ENCODE assay signal across 8 cellular contexts in the genomic region with DNA sequence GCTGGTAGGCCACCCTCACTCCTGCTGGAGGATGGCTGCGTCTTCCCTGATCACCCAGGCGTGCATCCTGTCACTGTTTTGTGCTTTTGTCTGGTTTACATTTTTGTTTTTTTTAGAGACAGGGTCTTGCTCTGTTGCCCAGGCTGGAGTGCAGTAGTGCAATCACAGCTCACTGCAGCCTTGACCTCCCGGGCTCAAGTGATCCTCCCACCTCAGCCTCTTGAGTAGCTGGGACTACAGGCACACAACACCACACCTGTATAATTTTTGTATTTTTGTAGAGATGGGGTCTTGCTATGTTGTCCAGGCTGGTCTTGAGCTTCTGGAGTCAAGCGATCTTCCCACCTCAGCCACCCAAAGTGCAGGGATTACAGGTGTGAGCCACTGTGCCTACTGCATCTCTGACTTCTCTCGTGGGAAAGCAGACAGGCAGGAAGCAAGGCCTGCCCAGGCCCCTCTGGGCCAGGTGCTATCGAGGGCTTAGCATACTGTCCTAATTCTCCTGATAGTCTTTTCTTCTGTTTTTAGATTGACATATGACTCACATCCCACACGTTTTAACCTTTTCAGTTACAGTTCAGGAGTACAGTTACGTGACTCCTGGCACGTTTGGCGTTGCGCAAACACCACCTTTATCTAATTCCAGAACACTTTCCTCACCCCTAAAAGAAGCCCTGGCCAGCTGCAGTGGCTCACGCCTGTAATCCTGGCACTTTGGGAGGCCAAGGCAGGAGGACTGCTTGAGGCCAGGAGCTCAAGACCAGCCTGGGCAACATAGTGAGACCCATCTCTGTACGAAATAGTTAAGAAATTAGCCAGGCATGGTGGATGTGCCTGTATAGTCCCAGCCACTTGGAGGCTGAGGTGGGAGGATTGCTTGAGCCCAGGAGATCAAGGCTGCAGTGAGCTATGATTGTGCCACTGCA. TPM values are rescaled to one million over a fixed set of nuclear protein-coding genes. Genes with fewer than 3 reads are reported as not detected.
A peak's percentile ranks its signal among the peaks of the same experiment; 100 is the strongest.
DNase-seq lines count a peak whose midpoint lies in the region; ATAC-seq, FAIRE-seq and TF ChIP-seq lines count a peak whose summit lies in the region.
"Not testable (repeated sequence)": the region's sequence is repeated elsewhere in the genome, so short reads cannot be mapped to it uniquely, and the experiment has no call there.

No MANE protein-coding gene starts in this region.

- H3K4me3 ChIP-seq in CD4-positive, CD25-positive, alpha-beta regulatory T cell (ENCODE audit: low read depth, low read length): peak overlapping the region; percentile 27
- not testable (repeated sequence) for H3K4me3 ChIP-seq in SK-N-SH (ENCODE audit: low read depth in 2 of 2, low read length in 1 of 2); epithelial cell of esophagus (ENCODE audit: low read length); lower lobe of right lung

- not testable (repeated sequence) for H3K36me3 ChIP-seq in CD4-positive, CD25-positive, alpha-beta regulatory T cell (ENCODE audit: control insufficient read depth, insufficient read depth, low read length); SK-N-SH (replicated peaks in 1 of 2; ENCODE audit: control insufficient read depth in 1 of 2, insufficient read depth in 2 of 2, low read length in 1 of 2)
- peaks cover 32% of the 10 kb centered on the region for H3K36me3 ChIP-seq in lower lobe of right lung

- CTCF ChIA-PET in SK-N-SH (lab: Yijun Ruan, JAX): interaction anchor here (1.4 to 2.0 kb wide), 3 partner anchors 17 to 67 kb away, joined by 3 to 12 read pairs (median 4); no protein-coding TSS in a partner anchor

- intact Hi-C loops in lower lobe of right lung (cut with DNase I): not testable (repeated sequence)

- H3K27ac ChIP-seq in CD4-positive, CD25-positive, alpha-beta regulatory T cell (ENCODE audit: insufficient read depth, low read length, poor library complexity, severe bottlenecking): peak overlapping the region; percentile 97
- H3K27ac ChIP-seq in SK-N-SH (ENCODE audit: low read depth in 2 of 2, low read length in 1 of 2): not testable (repeated sequence)
- peak overlapping the region; percentile 78 for H3K27ac ChIP-seq in lower lobe of right lung

- POLR2A ChIA-PET in SK-N-SH (lab: Yijun Ruan, JAX): not testable (repeated sequence)

- not testable (repeated sequence) for H2AFZ ChIP-seq in SK-N-SH (ENCODE audit: low read depth)

- peak in 1 of 3 donors; percentile 55 for DNase-seq in CD4-positive, CD25-positive, alpha-beta regulatory T cell
- not testable (repeated sequence) for DNase-seq in GM19239 (ENCODE audit: insufficient read length, low spot score); lower lobe of right lung
- DNase-seq in M059J (ENCODE audit: low read depth): peak; percentile 81
- DNase-seq in SK-N-SH: peak; percentile 7
- DNase-seq in epithelial cell of esophagus (ENCODE audit: low read depth): peak; percentile 94
- DNase-seq in stimulated activated CD8-positive, alpha-beta memory T cell treated with anti-CD3 and anti-CD28 coated beads, Interleukin-4, amount 100 ng/mL, for 48 hours: peak; percentile 70

- FAIRE-seq in GM19239 (lab: Jason Lieb, UNC): peak; percentile 90

- peaks cover 16 to 76% (median 46%) of the 10 kb centered on the region in 4 donors for H3K4me1 Mint-ChIP-seq in CD4-positive, CD25-positive, alpha-beta regulatory T cell
- H3K4me1 Mint-ChIP-seq in activated T-helper 17 cell treated with anti-CD3 and anti-CD28 coated beads, Interleukin-2, amount 50 U/mL, for 72 hours: peaks cover 32% of the 10 kb centered on the region

- H4K20me1 ChIP-seq in SK-N-SH (ENCODE audit: insufficient read depth): not testable (repeated sequence)

- peaks cover 81% of the 10 kb centered on the region for H3K4me1 ChIP-seq in CD4-positive, CD25-positive, alpha-beta regulatory T cell (ENCODE audit: control insufficient read depth, insufficient read depth, low read length, poor library complexity, severe bottlenecking)
- H3K4me1 ChIP-seq in SK-N-SH (ENCODE audit: control insufficient read depth in 1 of 2, insufficient read depth in 2 of 2, low read depth in 1 of 2, low read length in 1 of 2) (peaks cover 16 to 25% of the 10 kb centered on the region in 2 experiments; a peak in 2 of 4 replicates), lower lobe of right lung (peaks cover 84% of the 10 kb centered on the region)

- ATAC-seq in CD4-positive, CD25-positive, alpha-beta regulatory T cell (ENCODE audit: low read depth in 2 of 2): peak in 1 of 2 donors; percentile 11
- peak; percentile 41 for ATAC-seq in activated T-helper 17 cell treated with anti-CD3 and anti-CD28 coated beads, Interleukin-2, amount 50 U/mL, for 72 hours (replicated peaks)
- ATAC-seq in lower lobe of right lung: not testable (repeated sequence)

- H3K27ac Mint-ChIP-seq in CD4-positive, CD25-positive, alpha-beta regulatory T cell: peak overlapping the region; percentile 94 to 99 (median 96)
- H3K27ac Mint-ChIP-seq in activated T-helper 17 cell treated with anti-CD3 and anti-CD28 coated beads, Interleukin-2, amount 50 U/mL, for 72 hours: peak overlapping the region; percentile 100

- not testable (repeated sequence) for H3K9me3 ChIP-seq in CD4-positive, CD25-positive, alpha-beta regulatory T cell (ENCODE audit: control insufficient read depth in 2 of 2, low read length in 2 of 2); SK-N-SH; lower lobe of right lung

- H3K9me2 ChIP-seq in SK-N-SH: not testable (repeated sequence)

- H3K79me2 ChIP-seq in SK-N-SH (ENCODE audit: insufficient read depth): peaks cover 70% of the 10 kb centered on the region

- H3K9ac ChIP-seq in SK-N-SH: not testable (repeated sequence)

- not testable (repeated sequence) for H3F3A ChIP-seq in SK-N-SH (replicated peaks; ENCODE audit: insufficient read depth)

- H3K4me3 Mint-ChIP-seq in CD4-positive, CD25-positive, alpha-beta regulatory T cell: peak overlapping the region; percentile 80 to 95 (median 82)
- peak overlapping the region; percentile 97 for H3K4me3 Mint-ChIP-seq in activated T-helper 17 cell treated with anti-CD3 and anti-CD28 coated beads, Interleukin-2, amount 50 U/mL, for 72 hours

- TF ChIP-seq CTCF in SK-N-SH (IDR thresholded peaks at IDR 0.05); epithelial cell of esophagus (IDR thresholded peaks at IDR 0.05; ENCODE audit: insufficient read depth, low read depth, low read length, missing control alignments); lower lobe of right lung (IDR thresholded peaks at IDR 0.05): not testable (repeated sequence)

- peaks cover 14% of the 10 kb centered on the region for H3K27me3 Mint-ChIP-seq in CD4-positive, CD25-positive, alpha-beta regulatory T cell
- not testable (repeated sequence) for H3K27me3 Mint-ChIP-seq in activated T-helper 17 cell treated with anti-CD3 and anti-CD28 coated beads, Interleukin-2, amount 50 U/mL, for 72 hours

- H3K36me3 Mint-ChIP-seq in CD4-positive, CD25-positive, alpha-beta regulatory T cell: not testable (repeated sequence)
- H3K36me3 Mint-ChIP-seq in activated T-helper 17 cell treated with anti-CD3 and anti-CD28 coated beads, Interleukin-2, amount 50 U/mL, for 72 hours (ENCODE audit: low read depth): peaks cover 92% of the 10 kb centered on the region

- not testable (repeated sequence) for TF ChIP-seq EP300 in SK-N-SH (IDR thresholded peaks at IDR 0.05; ENCODE audit: borderline replicate concordance in 1 of 2, low read depth in 1 of 2, low read length in 1 of 2)

- not testable (repeated sequence) for H3K4me2 ChIP-seq in SK-N-SH

- WGBS in SK-N-SH (ENCODE audit: low lambda C conversion rate): 82% methylated on average over 13 of the region's 13 CpGs

- H3K27me3 ChIP-seq in CD4-positive, CD25-positive, alpha-beta regulatory T cell (ENCODE audit: control insufficient read depth, insufficient read depth, low read length); SK-N-SH (ENCODE audit: insufficient read depth); lower lobe of right lung (ENCODE audit: low read depth): not testable (repeated sequence)

- H3K9me3 Mint-ChIP-seq in CD4-positive, CD25-positive, alpha-beta regulatory T cell; activated T-helper 17 cell treated with anti-CD3 and anti-CD28 coated beads, Interleukin-2, amount 50 U/mL, for 72 hours: not testable (repeated sequence)

- TF ChIP-seq RAD21 in SK-N-SH (IDR thresholded peaks at IDR 0.05; ENCODE audit: low read length): not testable (repeated sequence)

RNA-seq across cellular contexts. Expression of a gene that starts 9.2 kb away (rescaled TPM):
- 131 TPM for total RNA-seq in CD4-positive, CD25-positive, alpha-beta regulatory T cell
- 10 to 100 TPM; 73.6 to 91.1 (median 88.0) TPM for polyA plus RNA-seq in CD4-positive, CD25-positive, alpha-beta regulatory T cell
- 9.6 and 19.1 TPM in 2 replicates for total RNA-seq in M059J (2014; rRNA removed; shearing (Covaris generic))
- polyA plus RNA-seq in SK-N-SH (2012; rRNA removed): 21.4 and 24.1 TPM in 2 replicates
- polyA plus RNA-seq in SK-N-SH (2012; cell fraction: cytosol; rRNA removed): 10.3 and 14.6 TPM in 2 replicates
- polyA plus RNA-seq in SK-N-SH (2012; cell fraction: nucleus; rRNA removed): 18.1 and 18.8 TPM in 2 replicates
- 100 to 1,000 TPM; 271 to 387 TPM for total RNA-seq in activated T-helper 17 cell treated with anti-CD3 and anti-CD28 coated beads, Interleukin-2, amount 50 U/mL, for 72 hours
- 69.2 TPM for total RNA-seq in lower lobe of right lung

RNA-seq across cellular contexts. Expression of a gene that starts 9.8 kb away (rescaled TPM):
- total RNA-seq in CD4-positive, CD25-positive, alpha-beta regulatory T cell: 16.5 TPM
- under 1 TPM; 0.47 to 0.82 (median 0.70) TPM for polyA plus RNA-seq in CD4-positive, CD25-positive, alpha-beta regulatory T cell
- total RNA-seq in M059J (2014; rRNA removed; shearing (Covaris generic)): 0.15 TPM in 1 of 2 replicates, not detected in the other
- polyA plus RNA-seq in SK-N-SH (2012; rRNA removed): 4.6 and 10.3 TPM in 2 replicates
- 1.0 and 1.1 TPM in 2 replicates for polyA plus RNA-seq in SK-N-SH (2012; cell fraction: cytosol; rRNA removed)
- 72.7 and 86.9 TPM in 2 replicates for polyA plus RNA-seq in SK-N-SH (2012; cell fraction: nucleus; rRNA removed)
- 100 to 1,000 TPM in 1 of 2 donors, 10 to 100 TPM in 1; 13.9 to 143 TPM for total RNA-seq in activated T-helper 17 cell treated with anti-CD3 and anti-CD28 coated beads, Interleukin-2, amount 50 U/mL, for 72 hours
- 7.4 TPM for total RNA-seq in lower lobe of right lung

RNA-seq across cellular contexts. Expression of a gene that starts 35.9 kb away (rescaled TPM):
- total RNA-seq in CD4-positive, CD25-positive, alpha-beta regulatory T cell: 340 TPM
- 10 to 100 TPM; 28.7 to 38.2 (median 32.0) TPM for polyA plus RNA-seq in CD4-positive, CD25-positive, alpha-beta regulatory T cell
- 60.0 and 80.9 TPM in 2 replicates for total RNA-seq in M059J (2014; rRNA removed; shearing (Covaris generic))
- 58.9 and 65.4 TPM in 2 replicates for polyA plus RNA-seq in SK-N-SH (2012; rRNA removed)
- 32.5 and 45.8 TPM in 2 replicates for polyA plus RNA-seq in SK-N-SH (2012; cell fraction: cytosol; rRNA removed)
- polyA plus RNA-seq in SK-N-SH (2012; cell fraction: nucleus; rRNA removed): 109 and 141 TPM in 2 replicates
- 100 to 1,000 TPM; 280 to 525 TPM for total RNA-seq in activated T-helper 17 cell treated with anti-CD3 and anti-CD28 coated beads, Interleukin-2, amount 50 U/mL, for 72 hours
- total RNA-seq in lower lobe of right lung: 268 TPM
